In the genomic region with DNA sequence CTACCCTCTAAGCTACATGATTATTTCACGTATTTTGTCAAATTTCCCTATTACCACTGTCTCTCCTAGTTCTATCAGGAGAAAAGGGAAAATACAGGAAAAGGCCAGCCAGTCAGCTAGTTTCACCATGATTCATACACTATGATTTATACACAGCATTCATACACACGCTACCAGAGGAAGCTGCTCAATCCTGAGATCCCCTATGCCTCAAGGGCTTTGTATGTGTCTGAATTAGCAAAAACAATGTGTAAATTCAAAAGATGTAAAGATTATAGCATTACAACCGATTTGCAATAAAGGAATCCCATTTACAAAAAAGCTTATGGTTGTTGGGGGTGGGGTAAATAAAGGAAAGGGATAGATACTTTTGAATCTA, we compare ENCODE assay signal across 1 cellular context.
TF ChIP-seq lines count a peak whose summit lies in the region.

No MANE protein-coding gene starts in this region.

TF ChIP-seq in GM23338, 12 proteins besides CTCF, POLR2A, EP300 and RAD21 (continued from another document):
- TF ChIP-seq, protein P1, sequence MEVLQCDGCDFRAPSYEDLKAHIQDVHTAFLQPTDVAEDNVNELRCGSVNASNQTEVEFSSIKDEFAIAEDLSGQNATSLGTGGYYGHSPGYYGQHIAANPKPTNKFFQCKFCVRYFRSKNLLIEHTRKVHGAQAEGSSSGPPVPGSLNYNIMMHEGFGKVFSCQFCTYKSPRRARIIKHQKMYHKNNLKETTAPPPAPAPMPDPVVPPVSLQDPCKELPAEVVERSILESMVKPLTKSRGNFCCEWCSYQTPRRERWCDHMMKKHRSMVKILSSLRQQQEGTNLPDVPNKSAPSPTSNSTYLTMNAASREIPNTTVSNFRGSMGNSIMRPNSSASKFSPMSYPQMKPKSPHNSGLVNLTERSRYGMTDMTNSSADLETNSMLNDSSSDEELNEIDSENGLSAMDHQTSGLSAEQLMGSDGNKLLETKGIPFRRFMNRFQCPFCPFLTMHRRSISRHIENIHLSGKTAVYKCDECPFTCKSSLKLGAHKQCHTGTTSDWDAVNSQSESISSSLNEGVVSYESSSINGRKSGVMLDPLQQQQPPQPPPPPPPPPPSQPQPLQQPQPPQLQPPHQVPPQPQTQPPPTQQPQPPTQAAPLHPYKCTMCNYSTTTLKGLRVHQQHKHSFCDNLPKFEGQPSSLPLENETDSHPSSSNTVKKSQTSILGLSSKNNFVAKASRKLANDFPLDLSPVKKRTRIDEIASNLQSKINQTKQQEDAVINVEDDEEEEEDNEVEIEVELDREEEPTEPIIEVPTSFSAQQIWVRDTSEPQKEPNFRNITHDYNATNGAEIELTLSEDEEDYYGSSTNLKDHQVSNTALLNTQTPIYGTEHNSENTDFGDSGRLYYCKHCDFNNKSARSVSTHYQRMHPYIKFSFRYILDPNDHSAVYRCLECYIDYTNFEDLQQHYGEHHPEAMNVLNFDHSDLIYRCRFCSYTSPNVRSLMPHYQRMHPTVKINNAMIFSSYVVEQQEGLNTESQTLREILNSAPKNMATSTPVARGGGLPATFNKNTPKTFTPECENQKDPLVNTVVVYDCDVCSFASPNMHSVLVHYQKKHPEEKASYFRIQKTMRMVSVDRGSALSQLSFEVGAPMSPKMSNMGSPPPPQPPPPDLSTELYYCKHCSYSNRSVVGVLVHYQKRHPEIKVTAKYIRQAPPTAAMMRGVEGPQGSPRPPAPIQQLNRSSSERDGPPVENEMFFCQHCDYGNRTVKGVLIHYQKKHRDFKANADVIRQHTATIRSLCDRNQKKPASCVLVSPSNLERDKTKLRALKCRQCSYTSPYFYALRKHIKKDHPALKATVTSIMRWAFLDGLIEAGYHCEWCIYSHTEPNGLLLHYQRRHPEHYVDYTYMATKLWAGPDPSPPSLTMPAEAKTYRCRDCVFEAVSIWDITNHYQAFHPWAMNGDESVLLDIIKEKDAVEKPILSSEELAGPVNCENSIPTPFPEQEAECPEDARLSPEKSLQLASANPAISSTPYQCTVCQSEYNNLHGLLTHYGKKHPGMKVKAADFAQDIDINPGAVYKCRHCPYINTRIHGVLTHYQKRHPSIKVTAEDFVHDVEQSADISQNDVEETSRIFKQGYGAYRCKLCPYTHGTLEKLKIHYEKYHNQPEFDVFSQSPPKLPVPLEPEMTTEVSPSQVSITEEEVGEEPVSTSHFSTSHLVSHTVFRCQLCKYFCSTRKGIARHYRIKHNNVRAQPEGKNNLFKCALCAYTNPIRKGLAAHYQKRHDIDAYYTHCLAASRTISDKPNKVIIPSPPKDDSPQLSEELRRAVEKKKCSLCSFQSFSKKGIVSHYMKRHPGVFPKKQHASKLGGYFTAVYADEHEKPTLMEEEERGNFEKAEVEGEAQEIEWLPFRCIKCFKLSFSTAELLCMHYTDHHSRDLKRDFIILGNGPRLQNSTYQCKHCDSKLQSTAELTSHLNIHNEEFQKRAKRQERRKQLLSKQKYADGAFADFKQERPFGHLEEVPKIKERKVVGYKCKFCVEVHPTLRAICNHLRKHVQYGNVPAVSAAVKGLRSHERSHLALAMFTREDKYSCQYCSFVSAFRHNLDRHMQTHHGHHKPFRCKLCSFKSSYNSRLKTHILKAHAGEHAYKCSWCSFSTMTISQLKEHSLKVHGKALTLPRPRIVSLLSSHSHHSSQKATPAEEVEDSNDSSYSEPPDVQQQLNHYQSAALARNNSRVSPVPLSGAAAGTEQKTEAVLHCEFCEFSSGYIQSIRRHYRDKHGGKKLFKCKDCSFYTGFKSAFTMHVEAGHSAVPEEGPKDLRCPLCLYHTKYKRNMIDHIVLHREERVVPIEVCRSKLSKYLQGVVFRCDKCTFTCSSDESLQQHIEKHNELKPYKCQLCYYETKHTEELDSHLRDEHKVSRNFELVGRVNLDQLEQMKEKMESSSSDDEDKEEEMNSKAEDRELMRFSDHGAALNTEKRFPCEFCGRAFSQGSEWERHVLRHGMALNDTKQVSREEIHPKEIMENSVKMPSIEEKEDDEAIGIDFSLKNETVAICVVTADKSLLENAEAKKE (CRISPR knock-in tag; IDR thresholded peaks at IDR 0.05) = no peak
- no peak for TF ChIP-seq STAT1 (IDR thresholded peaks at IDR 0.05; ENCODE audit: unreplicated experiment)
- TF ChIP-seq ZNF331 (CRISPR knock-in tag; IDR thresholded peaks at IDR 0.05; ENCODE audit: low read depth) = no peak
- no peak for TF ChIP-seq POLR2AphosphoS5 (IDR thresholded peaks at IDR 0.05; ENCODE audit: low read depth)
- TF ChIP-seq, protein P2, sequence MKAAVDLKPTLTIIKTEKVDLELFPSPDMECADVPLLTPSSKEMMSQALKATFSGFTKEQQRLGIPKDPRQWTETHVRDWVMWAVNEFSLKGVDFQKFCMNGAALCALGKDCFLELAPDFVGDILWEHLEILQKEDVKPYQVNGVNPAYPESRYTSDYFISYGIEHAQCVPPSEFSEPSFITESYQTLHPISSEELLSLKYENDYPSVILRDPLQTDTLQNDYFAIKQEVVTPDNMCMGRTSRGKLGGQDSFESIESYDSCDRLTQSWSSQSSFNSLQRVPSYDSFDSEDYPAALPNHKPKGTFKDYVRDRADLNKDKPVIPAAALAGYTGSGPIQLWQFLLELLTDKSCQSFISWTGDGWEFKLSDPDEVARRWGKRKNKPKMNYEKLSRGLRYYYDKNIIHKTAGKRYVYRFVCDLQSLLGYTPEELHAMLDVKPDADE (IDR thresholded peaks at IDR 0.05) = no peak
- no peak for TF ChIP-seq ZNF114 (CRISPR knock-in tag; IDR thresholded peaks at IDR 0.05)
- TF ChIP-seq CREB1 (CRISPR knock-in tag; IDR thresholded peaks at IDR 0.05; ENCODE audit: low read depth) = no peak
- TF ChIP-seq EZH2phosphoT487 (IDR thresholded peaks at IDR 0.05; ENCODE audit: unreplicated experiment) = no peak
TF ChIP-seq in GM23338: peak in this region for 0.
